Comparison of ENCODE assay signal across 14 cellular contexts in genomic region chr15:66708389-66708788, GRCh38. TPM values are rescaled to one million over a fixed set of nuclear protein-coding genes. Genes with fewer than 3 reads are reported as not detected.
"Had no signal": no experiment of that assay in that cellular context is flagged by ENCODE, and none has a peak within 500 bp of the region (broad histone marks: within the 10 kb centered on the region; RNA-seq: fewer than 3 reads in every experiment).

No MANE protein-coding gene starts in this region.

- H2AFZ ChIP-seq: parathyroid adenoma had no signal

- H3K9ac ChIP-seq: parathyroid adenoma had no signal

- H3K36me3 Mint-ChIP-seq: activated naive CD8-positive, alpha-beta T cell treated with anti-CD3 and anti-CD28 coated beads, Interleukin-2, amount 10 ng/mL, durations not matched to agents 7 days and 5 days; stimulated activated naive B cell treated with anti-CD40 and anti-IgM and Interleukin-4, amounts not matched to agents 10 μg/mL and 1 μg/mL and 100 μg/mL, for 72 hours had no signal

- H3K4me3 Mint-ChIP-seq: activated naive CD8-positive, alpha-beta T cell treated with anti-CD3 and anti-CD28 coated beads, Interleukin-2, amount 10 ng/mL, durations not matched to agents 7 days and 5 days; neural crest cell; stimulated activated naive B cell treated with anti-CD40 and anti-IgM and Interleukin-4, amounts not matched to agents 10 μg/mL and 1 μg/mL and 100 μg/mL, for 72 hours; T-helper 2 cell treated with Interferon-gamma antibody and Interleukin-4, amounts not matched to agents 5 μg/mL and 100 μg/mL, for 36 hours had no signal

- H3K27ac Mint-ChIP-seq: activated naive CD8-positive, alpha-beta T cell treated with anti-CD3 and anti-CD28 coated beads, Interleukin-2, amount 10 ng/mL, durations not matched to agents 7 days and 5 days; stimulated activated naive B cell treated with anti-CD40 and anti-IgM and Interleukin-4, amounts not matched to agents 10 μg/mL and 1 μg/mL and 100 μg/mL, for 72 hours; T-helper 2 cell treated with Interferon-gamma antibody and Interleukin-4, amounts not matched to agents 5 μg/mL and 100 μg/mL, for 36 hours had no signal

- H3K27ac ChIP-seq: foreskin keratinocyte, parathyroid adenoma had no signal

- H3K9me3 ChIP-seq: suprapubic skin had no signal

- DNase-seq: activated CD4-positive, alpha-beta T cell treated with anti-CD3 and anti-CD28 coated beads for 1 hour; activated CD4-positive, alpha-beta T cell treated with anti-CD3 and anti-CD28 coated beads, Interleukin-2, amount 50 U/mL, for 48 hours; activated naive CD8-positive, alpha-beta T cell treated with anti-CD3 and anti-CD28 coated beads, Interleukin-2, amount 10 ng/mL, durations not matched to agents 7 days and 5 days; activated T-cell treated with anti-CD3 and anti-CD28 coated beads, Interleukin-2, amount 50 U/mL, for 48 hours; anterior cingulate cortex; foreskin keratinocyte; left colon; stimulated activated CD4-positive, alpha-beta T cell treated with anti-CD3 and anti-CD28 coated beads, Interleukin-1b, Interleukin-23, amount 100 ng/mL, for 48 hours; stimulated activated naive B cell treated with anti-CD40 and anti-IgM and Interleukin-4, amounts not matched to agents 10 μg/mL and 1 μg/mL and 100 μg/mL, for 72 hours; SW 1271 had no signal

- H3K79me2 ChIP-seq: parathyroid adenoma had no signal

- H3K4me1 ChIP-seq: foreskin keratinocyte, parathyroid adenoma had no signal

- ATAC-seq: foreskin keratinocyte; left colon; stimulated activated naive B cell treated with anti-CD40 and anti-IgM and Interleukin-4, amounts not matched to agents 10 μg/mL and 1 μg/mL and 100 μg/mL, for 72 hours had no signal

- H3K9me3 Mint-ChIP-seq: activated naive CD8-positive, alpha-beta T cell treated with anti-CD3 and anti-CD28 coated beads, Interleukin-2, amount 10 ng/mL, durations not matched to agents 7 days and 5 days; neural crest cell; stimulated activated naive B cell treated with anti-CD40 and anti-IgM and Interleukin-4, amounts not matched to agents 10 μg/mL and 1 μg/mL and 100 μg/mL, for 72 hours; T-helper 2 cell treated with Interferon-gamma antibody and Interleukin-4, amounts not matched to agents 5 μg/mL and 100 μg/mL, for 36 hours had no signal

- H3K36me3 ChIP-seq: suprapubic skin had no signal

RNA-seq across cellular contexts. Expression of gene SMAD6, which starts 6.4 kb away (rescaled TPM):
- total RNA-seq: foreskin keratinocyte had no signal
